Comparison of ENCODE assay signal across 8 cellular contexts in genomic region chr1:817071-817599, GRCh38.
DNase-seq lines count a peak whose midpoint lies in the region; ATAC-seq, FAIRE-seq and TF ChIP-seq lines count a peak whose summit lies in the region.
"Not testable (repeated sequence)": the region's sequence is repeated elsewhere in the genome, so short reads cannot be mapped to it uniquely, and the experiment has no call there.

No MANE protein-coding gene starts in this region.

- H3K36me3 Mint-ChIP-seq in activated CD8-positive, alpha-beta T cell treated with anti-CD3 and anti-CD28 coated beads for 36 hours (ENCODE audit: low read depth); naive B cell; stimulated activated naive CD8-positive, alpha-beta T cell treated with anti-CD3 and anti-CD28 coated beads, Interleukin-15, Interleukin-2, amounts not matched to agents 100 ng/mL and 50 ng/mL, for 24 hours (ENCODE audit: low read depth): not testable (repeated sequence)

- H3K9me3 ChIP-seq in heart left ventricle = not testable (repeated sequence)

- H3K27ac ChIP-seq in heart left ventricle = peak overlapping the region in 11 of 12 donors; percentile 31 to 82 (median 69)

- peak; percentile 66 for ATAC-seq in activated CD8-positive, alpha-beta T cell treated with anti-CD3 and anti-CD28 coated beads for 36 hours
- peak; percentile 82 to 97 (median 94) for ATAC-seq in heart left ventricle
- peak; percentile 63 to 73 for ATAC-seq in naive B cell (ENCODE audit: low read depth in 2 of 2)

- intact Hi-C loops in activated CD8-positive, alpha-beta T cell treated with anti-CD3 and anti-CD28 coated beads for 36 hours (cut with micrococcal nuclease); heart left ventricle (cut with DNase I): not testable (repeated sequence)

- H3K9me3 Mint-ChIP-seq in activated CD8-positive, alpha-beta T cell treated with anti-CD3 and anti-CD28 coated beads for 36 hours; naive B cell; stimulated activated naive CD8-positive, alpha-beta T cell treated with anti-CD3 and anti-CD28 coated beads, Interleukin-15, Interleukin-2, amounts not matched to agents 100 ng/mL and 50 ng/mL, for 24 hours: not testable (repeated sequence)

- POLR2A ChIA-PET in activated CD8-positive, alpha-beta T cell treated with anti-CD3 and anti-CD28 coated beads for 36 hours (lab: Charles Lee) = not testable (repeated sequence)

- not testable (repeated sequence) for TF ChIP-seq CTCF in AG09309 (IDR thresholded peaks at IDR 0.05; ENCODE audit: control insufficient read depth, insufficient read depth, low read depth, low read length, missing control alignments); activated CD8-positive, alpha-beta T cell treated with anti-CD3 and anti-CD28 coated beads for 36 hours (IDR thresholded peaks at IDR 0.05); heart left ventricle (IDR thresholded peaks at IDR 0.05)

- DNase-seq in AG09309 (ENCODE audit: low read depth) (peak; percentile 80), HCEC 1CT (peak; percentile 76), RCC 7860 (ENCODE audit: low spot score) (peak; percentile 57), heart left ventricle (peak in 1 of 5 donors; percentile 20)
- DNase-seq in activated CD8-positive, alpha-beta T cell treated with anti-CD3 and anti-CD28 coated beads for 36 hours; naive B cell: not testable (repeated sequence)
- peak; percentile 39 for DNase-seq in central memory CD4-positive, alpha-beta T cell

- H3K27ac Mint-ChIP-seq in activated CD8-positive, alpha-beta T cell treated with anti-CD3 and anti-CD28 coated beads for 36 hours = not testable (repeated sequence)
- H3K27ac Mint-ChIP-seq in naive B cell = peak overlapping the region in 2 of 6 donors; percentile 11 to 41
- H3K27ac Mint-ChIP-seq in stimulated activated naive CD8-positive, alpha-beta T cell treated with anti-CD3 and anti-CD28 coated beads, Interleukin-15, Interleukin-2, amounts not matched to agents 100 ng/mL and 50 ng/mL, for 24 hours = peak overlapping the region; percentile 43

- CTCF ChIA-PET in activated CD8-positive, alpha-beta T cell treated with anti-CD3 and anti-CD28 coated beads for 36 hours (lab: Charles Lee) = not testable (repeated sequence)

- H3K4me1 Mint-ChIP-seq in activated CD8-positive, alpha-beta T cell treated with anti-CD3 and anti-CD28 coated beads for 36 hours (ENCODE audit: low read depth) = peaks cover 13% of the 10 kb centered on the region
- peaks cover 12 to 20% (median 15%) of the 10 kb centered on the region in 3 donors for H3K4me1 Mint-ChIP-seq in naive B cell
- H3K4me1 Mint-ChIP-seq in stimulated activated naive CD8-positive, alpha-beta T cell treated with anti-CD3 and anti-CD28 coated beads, Interleukin-15, Interleukin-2, amounts not matched to agents 100 ng/mL and 50 ng/mL, for 24 hours (ENCODE audit: low read depth) = peaks cover 16% of the 10 kb centered on the region

- not testable (repeated sequence) for H3K4me3 ChIP-seq in AG09309 (ENCODE audit: control insufficient read depth, low read depth, low read length)
- peak overlapping the region in 8 of 12 donors; percentile 4 to 44 (median 30) for H3K4me3 ChIP-seq in heart left ventricle

- H3K4me3 Mint-ChIP-seq in activated CD8-positive, alpha-beta T cell treated with anti-CD3 and anti-CD28 coated beads for 36 hours; stimulated activated naive CD8-positive, alpha-beta T cell treated with anti-CD3 and anti-CD28 coated beads, Interleukin-15, Interleukin-2, amounts not matched to agents 100 ng/mL and 50 ng/mL, for 24 hours: not testable (repeated sequence)
- H3K4me3 Mint-ChIP-seq in naive B cell = peak overlapping the region in 4 of 8 donors; percentile 10 to 36 (median 21)

- not testable (repeated sequence) for H3K27me3 ChIP-seq in heart left ventricle

- peak; percentile 87 for FAIRE-seq in RCC 7860 (lab: Jason Lieb, UNC)

- H3K27me3 Mint-ChIP-seq in activated CD8-positive, alpha-beta T cell treated with anti-CD3 and anti-CD28 coated beads for 36 hours; naive B cell; stimulated activated naive CD8-positive, alpha-beta T cell treated with anti-CD3 and anti-CD28 coated beads, Interleukin-15, Interleukin-2, amounts not matched to agents 100 ng/mL and 50 ng/mL, for 24 hours: not testable (repeated sequence)

- H3K36me3 ChIP-seq in heart left ventricle = not testable (repeated sequence)

- 13 to 25% (median 17%) methylated on average over 7 to 8 of the region's 14 CpGs for WGBS in heart left ventricle, 4 donors

- peaks cover 0 to 29% (median 12%) of the 10 kb centered on the region in 12 donors for H3K4me1 ChIP-seq in heart left ventricle

- TF ChIP-seq POLR2A in heart left ventricle (IDR thresholded peaks at IDR 0.05) = not testable (repeated sequence)
